In genomic region chr1:41515778-41516167, GRCh38 we compare ENCODE assay signal across 1 cellular context.
TF ChIP-seq lines count a peak whose summit lies in the region.

No MANE protein-coding gene starts in this region.

TF ChIP-seq in K562, 482 proteins besides CTCF, POLR2A, EP300 and RAD21 (continued from another document):
- TF ChIP-seq ZNF740 (CRISPR knock-in tag; IDR thresholded peaks at IDR 0.05) (no peak; the same call in 1 of the 2 replicates), ZNF740 (tag; IDR thresholded peaks at IDR 0.05) (peak in 1 of 2 experiments; percentile 69; a peak in 1 of 4 replicates), STAT5B (CRISPR knock-in tag; IDR thresholded peaks at IDR 0.05) (no peak)
